ENCODE assay signal across 1 cellular context in the genomic region with DNA sequence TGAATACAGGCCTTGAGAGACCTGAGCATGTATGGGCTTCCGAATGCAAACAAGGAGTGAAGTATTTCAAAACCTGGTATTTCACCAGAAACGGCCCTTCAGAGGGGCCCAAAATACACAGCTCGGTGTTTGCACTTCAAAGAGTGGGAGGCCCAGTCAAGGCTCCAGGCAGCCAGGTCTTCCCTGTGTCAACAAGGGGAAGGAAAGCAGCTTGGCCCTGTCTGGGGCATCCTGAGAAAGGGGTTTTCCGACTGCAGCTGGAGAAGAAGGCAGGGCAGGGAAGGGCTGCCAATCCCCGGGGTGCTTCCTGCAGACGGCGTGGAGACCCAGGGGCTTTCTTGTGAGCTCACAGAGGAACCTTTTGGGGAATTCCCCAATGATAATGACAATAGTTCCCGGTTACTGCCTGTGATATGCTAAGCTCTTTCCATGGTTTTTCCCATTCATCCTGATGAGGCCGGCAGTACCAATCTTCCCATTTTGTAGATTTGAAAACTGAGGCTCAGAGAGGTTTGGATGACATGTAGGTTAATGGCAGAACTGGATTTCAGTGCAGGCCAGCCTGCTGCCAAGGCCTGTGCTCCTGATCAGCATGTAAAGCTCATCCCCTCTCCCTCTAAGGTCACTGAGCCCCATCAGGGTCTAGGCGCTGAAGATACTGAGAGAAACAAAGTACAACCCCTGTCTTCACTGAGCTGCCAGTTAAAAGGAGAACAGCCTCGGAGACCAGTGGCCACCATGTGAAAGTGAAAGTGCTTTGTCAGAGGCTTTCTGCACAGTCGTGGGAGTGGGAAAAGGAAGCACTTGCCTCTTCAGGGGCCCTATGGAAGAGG.
TF ChIP-seq lines count a peak whose summit lies in the region.

No MANE protein-coding gene starts in this region.

TF ChIP-seq in GM12878, 131 proteins besides CTCF, POLR2A, EP300 and RAD21 (continued from another document and continues in another):
- TF ChIP-seq, protein P1, sequence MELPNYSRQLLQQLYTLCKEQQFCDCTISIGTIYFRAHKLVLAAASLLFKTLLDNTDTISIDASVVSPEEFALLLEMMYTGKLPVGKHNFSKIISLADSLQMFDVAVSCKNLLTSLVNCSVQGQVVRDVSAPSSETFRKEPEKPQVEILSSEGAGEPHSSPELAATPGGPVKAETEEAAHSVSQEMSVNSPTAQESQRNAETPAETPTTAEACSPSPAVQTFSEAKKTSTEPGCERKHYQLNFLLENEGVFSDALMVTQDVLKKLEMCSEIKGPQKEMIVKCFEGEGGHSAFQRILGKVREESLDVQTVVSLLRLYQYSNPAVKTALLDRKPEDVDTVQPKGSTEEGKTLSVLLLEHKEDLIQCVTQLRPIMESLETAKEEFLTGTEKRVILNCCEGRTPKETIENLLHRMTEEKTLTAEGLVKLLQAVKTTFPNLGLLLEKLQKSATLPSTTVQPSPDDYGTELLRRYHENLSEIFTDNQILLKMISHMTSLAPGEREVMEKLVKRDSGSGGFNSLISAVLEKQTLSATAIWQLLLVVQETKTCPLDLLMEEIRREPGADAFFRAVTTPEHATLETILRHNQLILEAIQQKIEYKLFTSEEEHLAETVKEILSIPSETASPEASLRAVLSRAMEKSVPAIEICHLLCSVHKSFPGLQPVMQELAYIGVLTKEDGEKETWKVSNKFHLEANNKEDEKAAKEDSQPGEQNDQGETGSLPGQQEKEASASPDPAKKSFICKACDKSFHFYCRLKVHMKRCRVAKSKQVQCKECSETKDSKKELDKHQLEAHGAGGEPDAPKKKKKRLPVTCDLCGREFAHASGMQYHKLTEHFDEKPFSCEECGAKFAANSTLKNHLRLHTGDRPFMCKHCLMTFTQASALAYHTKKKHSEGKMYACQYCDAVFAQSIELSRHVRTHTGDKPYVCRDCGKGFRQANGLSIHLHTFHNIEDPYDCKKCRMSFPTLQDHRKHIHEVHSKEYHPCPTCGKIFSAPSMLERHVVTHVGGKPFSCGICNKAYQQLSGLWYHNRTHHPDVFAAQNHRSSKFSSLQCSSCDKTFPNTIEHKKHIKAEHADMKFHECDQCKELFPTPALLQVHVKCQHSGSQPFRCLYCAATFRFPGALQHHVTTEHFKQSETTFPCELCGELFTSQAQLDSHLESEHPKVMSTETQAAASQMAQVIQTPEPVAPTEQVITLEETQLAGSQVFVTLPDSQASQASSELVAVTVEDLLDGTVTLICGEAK (IDR thresholded peaks at IDR 0.05; ENCODE audit: borderline replicate concordance): no peak
- TF ChIP-seq HDAC6 (IDR thresholded peaks at IDR 0.05; ENCODE audit: unreplicated experiment): no peak
- no peak; a peak in 2 of 4 replicates for TF ChIP-seq ETV6 (conservative IDR thresholded peaks at IDR 0.05 in 1 of 2, IDR thresholded peaks at IDR 0.05 in 1 of 2; ENCODE audit: borderline replicate concordance in 1 of 2, low read depth in 1 of 2)
- TF ChIP-seq MXI1 (IDR thresholded peaks at IDR 0.05; ENCODE audit: low read depth, low read length): no peak
- TF ChIP-seq FOXK2 (IDR thresholded peaks at IDR 0.05): no peak
- TF ChIP-seq, protein P2, sequence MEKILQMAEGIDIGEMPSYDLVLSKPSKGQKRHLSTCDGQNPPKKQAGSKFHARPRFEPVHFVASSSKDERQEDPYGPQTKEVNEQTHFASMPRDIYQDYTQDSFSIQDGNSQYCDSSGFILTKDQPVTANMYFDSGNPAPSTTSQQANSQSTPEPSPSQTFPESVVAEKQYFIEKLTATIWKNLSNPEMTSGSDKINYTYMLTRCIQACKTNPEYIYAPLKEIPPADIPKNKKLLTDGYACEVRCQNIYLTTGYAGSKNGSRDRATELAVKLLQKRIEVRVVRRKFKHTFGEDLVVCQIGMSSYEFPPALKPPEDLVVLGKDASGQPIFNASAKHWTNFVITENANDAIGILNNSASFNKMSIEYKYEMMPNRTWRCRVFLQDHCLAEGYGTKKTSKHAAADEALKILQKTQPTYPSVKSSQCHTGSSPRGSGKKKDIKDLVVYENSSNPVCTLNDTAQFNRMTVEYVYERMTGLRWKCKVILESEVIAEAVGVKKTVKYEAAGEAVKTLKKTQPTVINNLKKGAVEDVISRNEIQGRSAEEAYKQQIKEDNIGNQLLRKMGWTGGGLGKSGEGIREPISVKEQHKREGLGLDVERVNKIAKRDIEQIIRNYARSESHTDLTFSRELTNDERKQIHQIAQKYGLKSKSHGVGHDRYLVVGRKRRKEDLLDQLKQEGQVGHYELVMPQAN (conservative IDR thresholded peaks at IDR 0.05): no peak
- 0 out of 2 replicates have a peak, but pooled peaks have one; percentile 15 for TF ChIP-seq TCF12 (IDR thresholded peaks at IDR 0.05; ENCODE audit: low read depth, low read length)
- no peak for TF ChIP-seq ZBTB4 (CRISPR knock-in tag; IDR thresholded peaks at IDR 0.05)
- TF ChIP-seq ZBED1 (IDR thresholded peaks at IDR 0.05; ENCODE audit: borderline replicate concordance): no peak
- TF ChIP-seq LARP7 (IDR thresholded peaks at IDR 0.05): no peak
- TF ChIP-seq BMI1 (IDR thresholded peaks at IDR 0.05; ENCODE audit: borderline replicate concordance): no peak
- no peak for TF ChIP-seq CHD2 (IDR thresholded peaks at IDR 0.05; ENCODE audit: borderline replicate concordance, low read depth, low read length)
- no peak for TF ChIP-seq SUPT20H (IDR thresholded peaks at IDR 0.05; ENCODE audit: borderline replicate concordance, control insufficient read depth, low read depth, low read length)
- TF ChIP-seq MTA3 (IDR thresholded peaks at IDR 0.05; ENCODE audit: borderline replicate concordance, low read length): no peak
- no peak for TF ChIP-seq MEF2B (IDR thresholded peaks at IDR 0.05; ENCODE audit: partially characterized antibody, poor library complexity, severe bottlenecking)
- TF ChIP-seq SIX5 (IDR thresholded peaks at IDR 0.05; ENCODE audit: low read depth, low read length, severe bottlenecking): no peak
- no peak for TF ChIP-seq CBX3 (IDR thresholded peaks at IDR 0.05; ENCODE audit: borderline replicate concordance, low read depth)
- TF ChIP-seq POLR2AphosphoS2 (IDR thresholded peaks at IDR 0.05; ENCODE audit: low read depth, low read length): no peak
- TF ChIP-seq FOS (IDR thresholded peaks at IDR 0.05; ENCODE audit: borderline replicate concordance, extremely low read depth, insufficient read length): no peak
- TF ChIP-seq, protein P3, sequence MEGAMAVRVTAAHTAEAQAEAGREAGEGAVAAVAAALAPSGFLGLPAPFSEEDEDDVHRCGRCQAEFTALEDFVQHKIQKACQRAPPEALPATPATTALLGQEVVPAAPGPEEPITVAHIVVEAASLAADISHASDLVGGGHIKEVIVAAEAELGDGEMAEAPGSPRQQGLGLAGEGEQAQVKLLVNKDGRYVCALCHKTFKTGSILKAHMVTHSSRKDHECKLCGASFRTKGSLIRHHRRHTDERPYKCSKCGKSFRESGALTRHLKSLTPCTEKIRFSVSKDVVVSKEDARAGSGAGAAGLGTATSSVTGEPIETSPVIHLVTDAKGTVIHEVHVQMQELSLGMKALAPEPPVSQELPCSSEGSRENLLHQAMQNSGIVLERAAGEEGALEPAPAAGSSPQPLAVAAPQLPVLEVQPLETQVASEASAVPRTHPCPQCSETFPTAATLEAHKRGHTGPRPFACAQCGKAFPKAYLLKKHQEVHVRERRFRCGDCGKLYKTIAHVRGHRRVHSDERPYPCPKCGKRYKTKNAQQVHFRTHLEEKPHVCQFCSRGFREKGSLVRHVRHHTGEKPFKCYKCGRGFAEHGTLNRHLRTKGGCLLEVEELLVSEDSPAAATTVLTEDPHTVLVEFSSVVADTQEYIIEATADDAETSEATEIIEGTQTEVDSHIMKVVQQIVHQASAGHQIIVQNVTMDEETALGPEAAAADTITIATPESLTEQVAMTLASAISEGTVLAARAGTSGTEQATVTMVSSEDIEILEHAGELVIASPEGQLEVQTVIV (IDR thresholded peaks at IDR 0.05; ENCODE audit: borderline replicate concordance, partially characterized antibody): no peak
- no peak for TF ChIP-seq BCL11A (IDR thresholded peaks at IDR 0.05; ENCODE audit: low read depth, low read length)
- TF ChIP-seq JUNB (IDR thresholded peaks at IDR 0.05): peak; percentile 27; the same call in 1 of the 2 replicates
- TF ChIP-seq RELA (IDR thresholded peaks at IDR 0.05; ENCODE audit: borderline replicate concordance, partially characterized antibody): peak; percentile 89
- no peak for TF ChIP-seq ZNF687 (IDR thresholded peaks at IDR 0.05)
- TF ChIP-seq, protein P4, sequence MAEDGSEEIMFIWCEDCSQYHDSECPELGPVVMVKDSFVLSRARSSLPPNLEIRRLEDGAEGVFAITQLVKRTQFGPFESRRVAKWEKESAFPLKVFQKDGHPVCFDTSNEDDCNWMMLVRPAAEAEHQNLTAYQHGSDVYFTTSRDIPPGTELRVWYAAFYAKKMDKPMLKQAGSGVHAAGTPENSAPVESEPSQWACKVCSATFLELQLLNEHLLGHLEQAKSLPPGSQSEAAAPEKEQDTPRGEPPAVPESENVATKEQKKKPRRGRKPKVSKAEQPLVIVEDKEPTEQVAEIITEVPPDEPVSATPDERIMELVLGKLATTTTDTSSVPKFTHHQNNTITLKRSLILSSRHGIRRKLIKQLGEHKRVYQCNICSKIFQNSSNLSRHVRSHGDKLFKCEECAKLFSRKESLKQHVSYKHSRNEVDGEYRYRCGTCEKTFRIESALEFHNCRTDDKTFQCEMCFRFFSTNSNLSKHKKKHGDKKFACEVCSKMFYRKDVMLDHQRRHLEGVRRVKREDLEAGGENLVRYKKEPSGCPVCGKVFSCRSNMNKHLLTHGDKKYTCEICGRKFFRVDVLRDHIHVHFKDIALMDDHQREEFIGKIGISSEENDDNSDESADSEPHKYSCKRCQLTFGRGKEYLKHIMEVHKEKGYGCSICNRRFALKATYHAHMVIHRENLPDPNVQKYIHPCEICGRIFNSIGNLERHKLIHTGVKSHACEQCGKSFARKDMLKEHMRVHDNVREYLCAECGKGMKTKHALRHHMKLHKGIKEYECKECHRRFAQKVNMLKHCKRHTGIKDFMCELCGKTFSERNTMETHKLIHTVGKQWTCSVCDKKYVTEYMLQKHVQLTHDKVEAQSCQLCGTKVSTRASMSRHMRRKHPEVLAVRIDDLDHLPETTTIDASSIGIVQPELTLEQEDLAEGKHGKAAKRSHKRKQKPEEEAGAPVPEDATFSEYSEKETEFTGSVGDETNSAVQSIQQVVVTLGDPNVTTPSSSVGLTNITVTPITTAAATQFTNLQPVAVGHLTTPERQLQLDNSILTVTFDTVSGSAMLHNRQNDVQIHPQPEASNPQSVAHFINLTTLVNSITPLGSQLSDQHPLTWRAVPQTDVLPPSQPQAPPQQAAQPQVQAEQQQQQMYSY (CRISPR knock-in tag; IDR thresholded peaks at IDR 0.05): no peak
- TF ChIP-seq RCOR1 (conservative IDR thresholded peaks at IDR 0.05; ENCODE audit: low read depth, low read length): no peak
- no peak for TF ChIP-seq SMAD5 (IDR thresholded peaks at IDR 0.05; ENCODE audit: low read depth)
- TF ChIP-seq SREBF2 (IDR thresholded peaks at IDR 0.05; ENCODE audit: low read length): no peak
- TF ChIP-seq PBX3 (IDR thresholded peaks at IDR 0.05; ENCODE audit: insufficient replicate concordance, low read depth, low read length): peak; percentile 20
- TF ChIP-seq GABPA (IDR thresholded peaks at IDR 0.05; ENCODE audit: low read depth): no peak
- TF ChIP-seq CREB1 (IDR thresholded peaks at IDR 0.05; ENCODE audit: low read depth): peak; percentile 34; the same call in 1 of the 2 replicates
